ENCODE assay signal across 18 cellular contexts in the genomic region with DNA sequence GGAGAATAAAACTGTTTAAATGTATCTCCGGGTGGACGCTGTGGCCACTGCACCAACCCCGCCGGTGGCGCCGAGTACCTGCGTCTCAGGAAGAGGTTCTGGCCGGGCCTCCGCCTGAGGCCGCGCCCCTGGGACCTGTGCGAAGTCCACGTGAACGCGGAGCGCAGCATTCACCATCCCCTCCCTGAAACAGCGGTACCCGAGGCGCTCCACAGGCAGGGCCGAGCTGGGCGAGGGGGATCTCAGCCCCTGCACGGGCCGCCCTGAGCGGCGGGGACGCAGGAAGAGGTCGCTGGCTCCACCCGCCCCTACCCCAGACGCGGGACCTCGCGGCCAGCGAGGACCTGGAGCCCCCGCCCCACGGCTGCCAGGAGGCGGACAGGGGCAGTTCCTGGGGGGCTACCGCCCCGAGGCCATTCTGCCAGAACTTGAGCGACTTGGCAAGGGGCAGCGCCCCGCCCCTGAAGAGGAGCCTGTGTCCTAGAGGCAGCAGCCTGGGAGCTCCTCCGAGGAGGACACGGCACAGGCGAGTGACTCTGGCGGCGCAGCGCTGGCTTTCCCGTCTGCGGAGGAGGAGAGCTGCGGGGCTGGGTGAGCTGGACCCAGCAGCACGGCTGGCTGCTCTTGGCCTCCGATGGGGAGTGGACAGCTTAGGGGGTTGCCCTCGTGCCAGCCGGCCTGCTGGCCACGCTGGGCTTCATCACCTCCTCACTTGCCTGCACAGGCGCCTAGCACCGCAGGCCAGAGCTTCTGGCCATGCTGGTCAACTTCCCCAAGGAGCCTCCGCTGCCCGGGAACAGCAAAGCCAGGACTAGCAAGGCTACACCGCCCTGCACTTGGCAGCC. TPM values are rescaled to one million over a fixed set of nuclear protein-coding genes. Genes with fewer than 3 reads are reported as not detected.
A peak's percentile ranks its signal among the peaks of the same experiment; 100 is the strongest.
DNase-seq lines count a peak whose midpoint lies in the region; ATAC-seq lines count a peak whose summit lies in the region.
"Had no signal": no experiment of that assay in that cellular context is flagged by ENCODE, and none has a peak within 500 bp of the region (broad histone marks: within the 10 kb centered on the region; RNA-seq: fewer than 3 reads in every experiment).

No MANE protein-coding gene starts in this region.

- POLR2A ChIA-PET in activated CD4-positive, alpha-beta memory T cell treated with anti-CD3 and anti-CD28 coated beads for 36 hours (lab: Charles Lee) = no interaction called here

- peaks cover 19% of the 10 kb centered on the region; the same call in 1 of the 2 replicates for H3K9me3 ChIP-seq in HUES64 (ENCODE audit: insufficient read depth, low read depth, low read length)
- no peaks in the 10 kb centered on the region; the same call in none of the 2 replicates for H3K9me3 ChIP-seq in iPS DF 6.9 (ENCODE audit: control insufficient read depth, insufficient read depth, low read length)
- H3K9me3 ChIP-seq: vagina had no signal

- H3K27me3 Mint-ChIP-seq in activated CD4-positive, alpha-beta memory T cell treated with anti-CD3 and anti-CD28 coated beads for 36 hours = peaks cover 48% of the 10 kb centered on the region

- peaks cover 2% of the 10 kb centered on the region for H3K4me1 Mint-ChIP-seq in activated CD4-positive, alpha-beta memory T cell treated with anti-CD3 and anti-CD28 coated beads for 36 hours (ENCODE audit: low read depth)
- H3K4me1 Mint-ChIP-seq: memory B cell had no signal

- H3K9ac ChIP-seq in HUES64 (ENCODE audit: low read depth, low read length) = no peak overlapping the region
- H3K9ac ChIP-seq: KMS-11 had no signal

- H3K4me1 ChIP-seq in HUES64 (ENCODE audit: insufficient read depth, low read length) (no peaks in the 10 kb centered on the region), iPS DF 6.9 (ENCODE audit: control insufficient read depth, insufficient read depth, low read length) (no peaks in the 10 kb centered on the region)

- peak; percentile 8 to 45 for DNase-seq in NCI-H524 (lab: John Stamatoyannopoulos, UW)
- no peak for DNase-seq in NCI-H524 treated with DMSO at 0.1 percent for 48 hours (lab: John Stamatoyannopoulos, UW)
- no peak for DNase-seq in iPS DF 6.9 (ENCODE audit: low read depth, low spot score)
- peak; percentile 74 for DNase-seq in posterior vena cava (ENCODE audit: low spot score)
- no peak for DNase-seq in NCI-H1417 treated with DMSO at 0.1 percent for 48 hours (lab: John Stamatoyannopoulos, UW)
- no peak for DNase-seq in activated CD4-positive, alpha-beta memory T cell treated with anti-CD3 and anti-CD28 coated beads for 36 hours
- DNase-seq: ACHN; activated CD4-positive, alpha-beta T cell treated with anti-CD3 and anti-CD28 coated beads, Interleukin-2, amount 50 U/mL, for 4 hours; brain microvascular endothelial cell; NCI-H187 treated with DMSO at 0.1 percent for 48 hours; PC-9 had no signal

- no peaks in the 10 kb centered on the region for H3K36me3 Mint-ChIP-seq in activated CD4-positive, alpha-beta memory T cell treated with anti-CD3 and anti-CD28 coated beads for 36 hours
- H3K36me3 Mint-ChIP-seq: memory B cell had no signal

- no peak overlapping the region for H3K4me3 Mint-ChIP-seq in activated CD4-positive, alpha-beta memory T cell treated with anti-CD3 and anti-CD28 coated beads for 36 hours
- H3K4me3 Mint-ChIP-seq: memory B cell, T-helper 17 cell had no signal

- H3K27me3 ChIP-seq in HUES64 (ENCODE audit: insufficient read depth, low read length) (peaks cover 66% of the 10 kb centered on the region), iPS DF 6.9 (ENCODE audit: control insufficient read depth, insufficient read depth, low read length) (peaks cover 4% of the 10 kb centered on the region; the same call in 1 of the 2 replicates)
- H3K27me3 ChIP-seq: vagina had no signal

- H3K4me3 ChIP-seq in HUES64 (ENCODE audit: low read length) = peak overlapping the region; percentile 47
- peak overlapping the region; percentile 5; the same call in 1 of the 2 replicates for H3K4me3 ChIP-seq in iPS DF 6.9 (ENCODE audit: low read length)
- H3K4me3 ChIP-seq: PC-9, vagina had no signal

- H3K27ac ChIP-seq in HUES64 (ENCODE audit: low read depth, low read length) = no peak overlapping the region
- H3K27ac ChIP-seq in iPS DF 6.9 (ENCODE audit: low read length) = no peak overlapping the region
- H3K27ac ChIP-seq: brain microvascular endothelial cell, KMS-11, PC-9, vagina had no signal

- H3K36me3 ChIP-seq in HUES64 (ENCODE audit: insufficient read depth, low read length) = no peaks in the 10 kb centered on the region
- no peaks in the 10 kb centered on the region for H3K36me3 ChIP-seq in iPS DF 6.9 (ENCODE audit: control insufficient read depth, insufficient read depth, low read length)
- H3K36me3 ChIP-seq: brain microvascular endothelial cell, vagina had no signal

- no peak for ATAC-seq in GM21737 (IDR thresholded peaks at IDR 0.05; ENCODE audit: unreplicated experiment)
- ATAC-seq: T-helper 17 cell had no signal

- intact Hi-C loops in posterior vena cava (cut with DNase I) = no loop called here
- intact Hi-C loops in activated CD4-positive, alpha-beta memory T cell treated with anti-CD3 and anti-CD28 coated beads for 36 hours (cut with micrococcal nuclease) = no loop called here

- 58% methylated on average over 60 of the region's 60 CpGs for WGBS in HUES64
- WGBS in iPS DF 6.9 (ENCODE audit: insufficient coverage, insufficient read length) = no CpG with 5 or more reads among the region's 60 CpGs

- H3K27ac Mint-ChIP-seq in activated CD4-positive, alpha-beta memory T cell treated with anti-CD3 and anti-CD28 coated beads for 36 hours = no peak overlapping the region
- H3K27ac Mint-ChIP-seq: memory B cell, T-helper 17 cell had no signal

- CTCF ChIA-PET in activated CD4-positive, alpha-beta memory T cell treated with anti-CD3 and anti-CD28 coated beads for 36 hours (lab: Charles Lee) = interaction anchor here (1.0 kb wide), 1 partner anchor 95 kb away, joined by 4 read pairs; no protein-coding TSS in a partner anchor

- H3K9me3 Mint-ChIP-seq in activated CD4-positive, alpha-beta memory T cell treated with anti-CD3 and anti-CD28 coated beads for 36 hours = no peaks in the 10 kb centered on the region
- H3K9me3 Mint-ChIP-seq: memory B cell had no signal

RNA-seq across cellular contexts. Expression of gene TEKT4, which starts 9.7 kb away (rescaled TPM):
- not detected for polyA plus RNA-seq in HUES64 (2013, experiment 1 of 2)
- not detected for polyA plus RNA-seq in HUES64 (2013, experiment 2 of 2)
- total RNA-seq in posterior vena cava = not detected
- not detected for total RNA-seq in activated CD4-positive, alpha-beta memory T cell treated with anti-CD3 and anti-CD28 coated beads for 36 hours
- total RNA-seq: omental fat pad, T-helper 17 cell, vagina had no signal

Comparison
In these comparisons a context has a peak if more than half of its experiments do, and no peak if none do; other contexts are left out.
1. DNase-seq: peak in NCI-H524 (2 of 2) and posterior vena cava (single experiment); none in NCI-H524 treated with DMSO at 0.1 percent for 48 hours (single experiment), iPS DF 6.9 (single experiment), NCI-H1417 treated with DMSO at 0.1 percent for 48 hours (single experiment) and activated CD4-positive, alpha-beta memory T cell treated with anti-CD3 and anti-CD28 coated beads for 36 hours (single experiment).